ENCODE assay signal across 7 cellular contexts in the genomic region with DNA sequence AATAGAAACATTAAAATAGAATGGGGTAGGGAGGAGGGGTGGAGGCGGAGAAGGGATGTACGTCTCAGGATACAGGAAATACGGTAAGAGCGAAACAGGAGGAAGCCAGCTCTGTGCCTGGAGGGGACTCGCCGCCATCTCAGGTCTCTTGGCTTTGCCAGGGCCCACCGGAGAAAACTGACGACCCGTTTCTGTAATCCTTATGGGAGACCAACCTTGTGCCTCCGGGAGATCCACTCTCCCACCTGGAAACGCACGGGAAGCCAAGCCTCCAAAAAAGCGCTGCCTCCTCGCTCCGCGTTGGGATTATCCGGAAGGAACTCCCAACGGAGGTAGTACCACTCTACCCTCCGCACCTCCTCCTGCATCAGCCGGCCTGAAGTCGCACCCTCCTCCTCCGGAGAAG. TPM values are rescaled to one million over a fixed set of nuclear protein-coding genes. Genes with fewer than 3 reads are reported as not detected.
DNase-seq lines count a peak whose midpoint lies in the region; FAIRE-seq and TF ChIP-seq lines count a peak whose summit lies in the region.

Gene NBDY, plus strand, starts transcription at position 92 of the 406 bp plus-strand sequence. Its CDS starts 111 bp downstream, at position 203.

- 0 out of 2 replicates have a peak, but pooled peaks cover 4% of the 10 kb centered on the region for H3F3A ChIP-seq in MM.1S (ENCODE audit: insufficient read depth, low read length)

- H3K4me1 ChIP-seq in MM.1S (ENCODE audit: low read length) (0 out of 2 replicates have a peak, but pooled peaks cover 6% of the 10 kb centered on the region), skeletal muscle tissue (ENCODE audit: control insufficient read depth in 3 of 3, insufficient read depth in 3 of 3, low read length in 3 of 3) (no peaks in the 10 kb centered on the region)

- H3K27ac Mint-ChIP-seq in immature natural killer cell, result peak within 1 kb of the TSS; percentile 86 to 88 (median 87)

- DNase-seq in GM10248 (ENCODE audit: extremely low spot score) (peak; percentile 15), H54 (ENCODE audit: insufficient read length, low spot score) (no peak), MM.1S (peak; percentile 19), caudate nucleus (lab: John Stamatoyannopoulos, UW) (peak in 51 of 61 donors; percentile 1 to 74 (median 28)), immature natural killer cell (peak; percentile 10 to 38 (median 31))

- H4K20me1 ChIP-seq in MM.1S (ENCODE audit: insufficient read depth, low read length), result no peaks in the 10 kb centered on the region

- no peaks in the 10 kb centered on the region for H3K9me2 ChIP-seq in MM.1S (replicated peaks; ENCODE audit: insufficient read depth, low read length)

- no peaks in the 10 kb centered on the region for H3K9me3 ChIP-seq in MM.1S (replicated peaks; ENCODE audit: insufficient read depth, low read length)
- no peaks in the 10 kb centered on the region for H3K9me3 ChIP-seq in skeletal muscle tissue (ENCODE audit: control insufficient read depth in 3 of 3, low read length in 3 of 3)

- peak within 1 kb of the TSS; percentile 49 for H3K4me2 ChIP-seq in MM.1S (ENCODE audit: low read depth, low read length)

- POLR2A ChIA-PET in GM10248 (lab: Yijun Ruan, JAX), result no interaction called here

- peaks cover 17 to 29% of the 10 kb centered on the region in 2 donors for H3K4me1 Mint-ChIP-seq in immature natural killer cell

- peak within 1 kb of the TSS; percentile 65 for H2AFZ ChIP-seq in MM.1S (ENCODE audit: low read length)

- intact Hi-C loops in T-helper 2 cell treated with Interferon-gamma antibody and Interleukin-4, amounts not matched to agents 100 ng/mL and 5 ng/mL, for 36 hours (cut with micrococcal nuclease), result loop anchor here (5.0 kb wide), 1 partner anchor 1012 kb away; the partner anchor contains the start of gene RRAGB

- H3K36me3 ChIP-seq in MM.1S (replicated peaks; ENCODE audit: insufficient read depth, low read length) (no peaks in the 10 kb centered on the region), skeletal muscle tissue (ENCODE audit: control insufficient read depth in 3 of 3, insufficient read depth in 3 of 3, low read length in 3 of 3) (no peaks in the 10 kb centered on the region)

- peak within 1 kb of the TSS; percentile 91 to 95 (median 93) for H3K4me3 Mint-ChIP-seq in immature natural killer cell

- H3K9ac ChIP-seq in MM.1S (ENCODE audit: low read length) (peak within 1 kb of the TSS; percentile 60; the same call in 1 of the 2 replicates), skeletal muscle tissue (ENCODE audit: low read depth in 1 of 3, low read length in 3 of 3) (peak within 1 kb of the TSS; percentile 39 to 74 (median 73))

- H3K27me3 ChIP-seq in MM.1S (replicated peaks; ENCODE audit: insufficient read depth, low read length) (no peaks in the 10 kb centered on the region), skeletal muscle tissue (ENCODE audit: control insufficient read depth in 3 of 3, insufficient read depth in 3 of 3, low read length in 3 of 3) (no peaks in the 10 kb centered on the region)

- H3K79me2 ChIP-seq in MM.1S (ENCODE audit: low read length), result peaks cover 22% of the 10 kb centered on the region

- no peaks in the 10 kb centered on the region for H3K36me3 Mint-ChIP-seq in immature natural killer cell

- FAIRE-seq in H54 (lab: Jason Lieb, UNC), result no peak

- CTCF ChIA-PET in GM10248 (lab: Yijun Ruan, JAX), result interaction anchor here (0.9 to 4.5 kb wide), 4 partner anchors 35 to 482 kb away, joined by 3 to 39 read pairs (median 4); no protein-coding TSS in a partner anchor

- TF ChIP-seq CTCF in GM10248 (IDR thresholded peaks at IDR 0.05; ENCODE audit: control extremely low read depth, extremely low read depth, low read depth, missing control alignments) (no peak), MM.1S (IDR thresholded peaks at IDR 0.05; ENCODE audit: low read length) (no peak)

- peak within 1 kb of the TSS; percentile 64 for H3K4me3 ChIP-seq in MM.1S (ENCODE audit: low read length)
- H3K4me3 ChIP-seq in skeletal muscle tissue (ENCODE audit: low read length in 3 of 3), result peak within 1 kb of the TSS; percentile 65 to 79 (median 76)

- H3K27me3 Mint-ChIP-seq in immature natural killer cell (ENCODE audit: low read depth in 3 of 3), result peaks cover 1 to 17% (median 2%) of the 10 kb centered on the region in 3 donors

- peak within 1 kb of the TSS; percentile 56; the same call in 1 of the 2 replicates for H3K27ac ChIP-seq in MM.1S (ENCODE audit: low read length)
- H3K27ac ChIP-seq in caudate nucleus (ENCODE audit: low read depth, low read length), result peak within 1 kb of the TSS; percentile 67
- peak within 1 kb of the TSS; percentile 14 for H3K27ac ChIP-seq in skeletal muscle tissue (ENCODE audit: low read depth, low read length)

- H3K9me3 Mint-ChIP-seq in immature natural killer cell, result no peaks in the 10 kb centered on the region

- TF ChIP-seq POLR2A in H54 (IDR thresholded peaks at IDR 0.05; ENCODE audit: low read depth, low read length), result peak; percentile 47

RNA-seq across cellular contexts. Expression of gene NBDY, which starts in this region (rescaled TPM):
- 38.5 and 39.9 TPM in 2 replicates for total RNA-seq in T-helper 2 cell treated with Interferon-gamma antibody and Interleukin-4, amounts not matched to agents 100 ng/mL and 5 ng/mL, for 36 hours
- 10 to 100 TPM; 45.8 to 49.8 (median 47.4) TPM for polyA plus RNA-seq in immature natural killer cell
- total RNA-seq in skeletal muscle tissue, result 3.7 TPM

Comparison
In these comparisons a context has a peak if more than half of its experiments do, and no peak if none do; other contexts are left out.
1. H3K27ac ChIP-seq: peak in every context shown above with its lines; median percentile 67 in caudate nucleus; 56 in MM.1S; 14 in skeletal muscle tissue.